In genomic region chr1:244789731-244790130, GRCh38 we compare ENCODE assay signal across 19 cellular contexts.
"Had no signal": no experiment of that assay in that cellular context is flagged by ENCODE, and none has a peak within 500 bp of the region (broad histone marks: within the 10 kb centered on the region; RNA-seq: fewer than 3 reads in every experiment).

No MANE protein-coding gene starts in this region.

- H3K27me3 ChIP-seq: heart left ventricle, testis, transverse colon had no signal

- H3K27ac ChIP-seq: dorsolateral prefrontal cortex, heart left ventricle, psoas muscle, testis, transverse colon had no signal

- H3K9me3 Mint-ChIP-seq: naive thymus-derived CD4-positive, alpha-beta T cell; nephron progenitor cell; stimulated activated naive B cell treated with anti-CD40 and anti-IgM and Interleukin-4, amounts not matched to agents 10 μg/mL and 1 μg/mL and 100 μg/mL, for 72 hours; stimulated activated naive CD8-positive, alpha-beta T cell treated with anti-CD3 and anti-CD28 coated beads, Interleukin-15, amount 100 ng/mL, for 72 hours had no signal

- H3K36me3 ChIP-seq: heart left ventricle, transverse colon had no signal

- H3K27me3 Mint-ChIP-seq: stimulated activated naive B cell treated with anti-CD40 and anti-IgM and Interleukin-4, amounts not matched to agents 10 μg/mL and 1 μg/mL and 100 μg/mL, for 72 hours; stimulated activated naive CD8-positive, alpha-beta T cell treated with anti-CD3 and anti-CD28 coated beads, Interleukin-15, amount 100 ng/mL, for 72 hours had no signal

- H3K4me3 Mint-ChIP-seq: naive thymus-derived CD4-positive, alpha-beta T cell; nephron progenitor cell; stimulated activated naive B cell treated with anti-CD40 and anti-IgM and Interleukin-4, amounts not matched to agents 10 μg/mL and 1 μg/mL and 100 μg/mL, for 72 hours; stimulated activated naive CD8-positive, alpha-beta T cell treated with anti-CD3 and anti-CD28 coated beads, Interleukin-15, amount 100 ng/mL, for 72 hours had no signal

- DNase-seq: cortex of kidney; dorsolateral prefrontal cortex; effector CD8-positive, alpha-beta T cell; heart left ventricle; hippocampal formation; islet precursor cell; mammary epithelial cell; naive thymus-derived CD4-positive, alpha-beta T cell; occipital lobe; psoas muscle; stimulated activated CD4-positive, alpha-beta T cell treated with anti-CD3 and anti-CD28 coated beads, Interleukin-2, amount 100 ng/mL, for 24 hours; stimulated activated CD4-positive, alpha-beta T cell treated with anti-CD3 and anti-CD28 coated beads, Interleukin-4, amount 100 ng/mL, for 4 hours; stimulated activated naive B cell treated with anti-CD40 and anti-IgM and Interleukin-4, amounts not matched to agents 10 μg/mL and 1 μg/mL and 100 μg/mL, for 72 hours; stimulated activated naive CD8-positive, alpha-beta T cell treated with anti-CD3 and anti-CD28 coated beads, Interleukin-15, amount 100 ng/mL, for 72 hours; testis; transverse colon had no signal

- H3K9me3 ChIP-seq: heart left ventricle, psoas muscle, testis, transverse colon had no signal

- H3K4me1 Mint-ChIP-seq: naive thymus-derived CD4-positive, alpha-beta T cell; stimulated activated naive CD8-positive, alpha-beta T cell treated with anti-CD3 and anti-CD28 coated beads, Interleukin-15, amount 100 ng/mL, for 72 hours had no signal

- H3K36me3 Mint-ChIP-seq: naive thymus-derived CD4-positive, alpha-beta T cell; stimulated activated naive B cell treated with anti-CD40 and anti-IgM and Interleukin-4, amounts not matched to agents 10 μg/mL and 1 μg/mL and 100 μg/mL, for 72 hours had no signal

- H3K4me3 ChIP-seq: dorsolateral prefrontal cortex, heart left ventricle, psoas muscle, testis, transverse colon had no signal

- ATAC-seq: heart left ventricle; left lobe of liver; naive thymus-derived CD4-positive, alpha-beta T cell; psoas muscle; sciatic nerve; stimulated activated naive CD8-positive, alpha-beta T cell treated with anti-CD3 and anti-CD28 coated beads, Interleukin-15, amount 100 ng/mL, for 72 hours had no signal

- H3K27ac Mint-ChIP-seq: naive thymus-derived CD4-positive, alpha-beta T cell; stimulated activated naive B cell treated with anti-CD40 and anti-IgM and Interleukin-4, amounts not matched to agents 10 μg/mL and 1 μg/mL and 100 μg/mL, for 72 hours; stimulated activated naive CD8-positive, alpha-beta T cell treated with anti-CD3 and anti-CD28 coated beads, Interleukin-15, amount 100 ng/mL, for 72 hours had no signal

- H3K4me1 ChIP-seq: heart left ventricle, psoas muscle, testis, transverse colon had no signal
